Comparison of ENCODE assay signal across 21 cellular contexts in the genomic region with DNA sequence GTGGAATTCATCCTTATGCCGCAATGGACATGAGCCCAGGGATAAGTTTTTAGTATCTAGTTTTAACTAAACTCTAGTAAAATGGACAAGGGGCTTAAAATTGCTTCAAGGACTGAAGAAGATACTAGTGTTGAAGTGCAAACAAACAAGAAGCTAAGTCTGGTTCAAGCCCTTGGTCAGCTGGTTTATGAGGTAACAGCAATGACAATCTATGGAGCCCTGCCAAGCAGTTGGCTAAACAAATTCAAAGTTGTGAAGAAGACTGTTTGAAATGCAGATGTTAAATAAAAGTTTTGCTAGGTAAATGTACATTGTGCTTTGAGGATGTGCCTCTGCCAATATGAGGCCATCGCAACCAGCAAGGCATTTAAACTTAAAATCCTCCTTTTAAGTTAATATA.
"Had no signal": no experiment of that assay in that cellular context is flagged by ENCODE, and none has a peak within 500 bp of the region (broad histone marks: within the 10 kb centered on the region; RNA-seq: fewer than 3 reads in every experiment).

No MANE protein-coding gene starts in this region.

- H3K4me1 Mint-ChIP-seq: activated CD8-positive, alpha-beta memory T cell treated with anti-CD3 and anti-CD28 coated beads, Interleukin-2, amount 10 ng/mL, durations not matched to agents 7 days and 5 days; central memory CD8-positive, alpha-beta T cell had no signal

- H3K9me3 ChIP-seq: tibial artery had no signal

- ATAC-seq: activated CD8-positive, alpha-beta memory T cell treated with anti-CD3 and anti-CD28 coated beads, Interleukin-2, amount 10 ng/mL, durations not matched to agents 7 days and 5 days; left ventricle myocardium superior; right cardiac atrium had no signal

- H3K4me3 ChIP-seq: skin epidermis, tibial artery had no signal

- H3K27ac ChIP-seq: skin epidermis, tibial artery had no signal

- DNase-seq: activated CD4-positive, alpha-beta memory T cell treated with anti-CD3 and anti-CD28 coated beads for 36 hours; activated CD4-positive, alpha-beta T cell treated with anti-CD3 and anti-CD28 coated beads for 1 hour; activated CD8-positive, alpha-beta memory T cell treated with anti-CD3 and anti-CD28 coated beads, Interleukin-2, amount 10 ng/mL, durations not matched to agents 7 days and 5 days; activated naive CD4-positive, alpha-beta T cell treated with anti-CD3 and anti-CD28 coated beads, Interleukin-2, amount 10 ng/mL, durations not matched to agents 7 days and 5 days; activated T-cell treated with anti-CD3 and anti-CD28 coated beads, Interleukin-2, amount 50 U/mL, for 1 hour; cortex of kidney; effector CD8-positive, alpha-beta T cell; left ventricle myocardium superior; mesendoderm; occipital lobe; right cardiac atrium; stimulated activated CD4-positive, alpha-beta T cell treated with anti-CD3 and anti-CD28 coated beads, Interleukin-15, amount 100 ng/mL, for 24 hours; stimulated activated CD4-positive, alpha-beta T cell treated with anti-CD3 and anti-CD28 coated beads, Interleukin-4, amount 100 ng/mL, for 1 hour; stimulated activated naive CD4-positive, alpha-beta T cell; T-helper 1 cell; T1000; tibial artery had no signal

- H3K4me3 Mint-ChIP-seq: activated CD4-positive, alpha-beta memory T cell treated with anti-CD3 and anti-CD28 coated beads for 36 hours; activated CD8-positive, alpha-beta memory T cell treated with anti-CD3 and anti-CD28 coated beads, Interleukin-2, amount 10 ng/mL, durations not matched to agents 7 days and 5 days; activated naive CD4-positive, alpha-beta T cell treated with anti-CD3 and anti-CD28 coated beads, Interleukin-2, amount 10 ng/mL, durations not matched to agents 7 days and 5 days; central memory CD8-positive, alpha-beta T cell; nephron had no signal

- H3K27ac Mint-ChIP-seq: activated CD4-positive, alpha-beta memory T cell treated with anti-CD3 and anti-CD28 coated beads for 36 hours; activated CD8-positive, alpha-beta memory T cell treated with anti-CD3 and anti-CD28 coated beads, Interleukin-2, amount 10 ng/mL, durations not matched to agents 7 days and 5 days; activated naive CD4-positive, alpha-beta T cell treated with anti-CD3 and anti-CD28 coated beads, Interleukin-2, amount 10 ng/mL, durations not matched to agents 7 days and 5 days; activated T-helper 2 cell treated with anti-CD3 and anti-CD28 coated beads, Interferon-gamma antibody, Interleukin-2, Interleukin-4, amounts not matched to agents 10 μg/mL and 5 μg/mL and 100 μg/mL, durations not matched to agents 14 hours and 24 hours and 36 hours; nephron had no signal

- H3K27me3 Mint-ChIP-seq: activated CD4-positive, alpha-beta memory T cell treated with anti-CD3 and anti-CD28 coated beads for 36 hours had no signal

- H3K36me3 ChIP-seq: tibial artery had no signal

- H3K36me3 Mint-ChIP-seq: activated CD4-positive, alpha-beta memory T cell treated with anti-CD3 and anti-CD28 coated beads for 36 hours; activated CD8-positive, alpha-beta memory T cell treated with anti-CD3 and anti-CD28 coated beads, Interleukin-2, amount 10 ng/mL, durations not matched to agents 7 days and 5 days; activated naive CD4-positive, alpha-beta T cell treated with anti-CD3 and anti-CD28 coated beads, Interleukin-2, amount 10 ng/mL, durations not matched to agents 7 days and 5 days had no signal

- H3K27me3 ChIP-seq: tibial artery had no signal

- H3K9me3 Mint-ChIP-seq: activated CD4-positive, alpha-beta memory T cell treated with anti-CD3 and anti-CD28 coated beads for 36 hours; activated naive CD4-positive, alpha-beta T cell treated with anti-CD3 and anti-CD28 coated beads, Interleukin-2, amount 10 ng/mL, durations not matched to agents 7 days and 5 days; activated T-helper 2 cell treated with anti-CD3 and anti-CD28 coated beads, Interferon-gamma antibody, Interleukin-2, Interleukin-4, amounts not matched to agents 10 μg/mL and 5 μg/mL and 100 μg/mL, durations not matched to agents 14 hours and 24 hours and 36 hours; central memory CD8-positive, alpha-beta T cell; nephron had no signal
